Comparison of ENCODE assay signal across 8 cellular contexts in genomic region chr4:185258741-185259140, GRCh38. TPM values are rescaled to one million over a fixed set of nuclear protein-coding genes. Genes with fewer than 3 reads are reported as not detected.
DNase-seq lines count a peak whose midpoint lies in the region; ATAC-seq and TF ChIP-seq lines count a peak whose summit lies in the region.
"Not testable (repeated sequence)": the region's sequence is repeated elsewhere in the genome, so short reads cannot be mapped to it uniquely, and the experiment has no call there.

No MANE protein-coding gene starts in this region.

- intact Hi-C loops in lower lobe of right lung (cut with DNase I), result not testable (repeated sequence)

- not testable (repeated sequence) for H3K36me3 ChIP-seq in lower lobe of right lung

- peak overlapping the region; percentile 31 for H3K27ac Mint-ChIP-seq in activated naive CD4-positive, alpha-beta T cell treated with anti-CD3 and anti-CD28 coated beads, Interleukin-2, amount 50 U/mL, for 24 hours
- H3K27ac Mint-ChIP-seq in stimulated activated naive CD8-positive, alpha-beta T cell treated with anti-CD3 and anti-CD28 coated beads, Interleukin-15, Interleukin-2, amounts not matched to agents 100 ng/mL and 50 ng/mL, for 24 hours, result peak overlapping the region; percentile 7

- not testable (repeated sequence) for H3K36me3 Mint-ChIP-seq in activated naive CD4-positive, alpha-beta T cell treated with anti-CD3 and anti-CD28 coated beads, Interleukin-2, amount 50 U/mL, for 24 hours
- peaks cover 23% of the 10 kb centered on the region for H3K36me3 Mint-ChIP-seq in stimulated activated naive CD8-positive, alpha-beta T cell treated with anti-CD3 and anti-CD28 coated beads, Interleukin-15, Interleukin-2, amounts not matched to agents 100 ng/mL and 50 ng/mL, for 24 hours (ENCODE audit: low read depth)

- peaks cover 34% of the 10 kb centered on the region for H3K4me1 Mint-ChIP-seq in activated naive CD4-positive, alpha-beta T cell treated with anti-CD3 and anti-CD28 coated beads, Interleukin-2, amount 50 U/mL, for 24 hours
- peaks cover 31% of the 10 kb centered on the region for H3K4me1 Mint-ChIP-seq in stimulated activated naive CD8-positive, alpha-beta T cell treated with anti-CD3 and anti-CD28 coated beads, Interleukin-15, Interleukin-2, amounts not matched to agents 100 ng/mL and 50 ng/mL, for 24 hours (ENCODE audit: low read depth)

- not testable (repeated sequence) for H3K9me3 Mint-ChIP-seq in activated naive CD4-positive, alpha-beta T cell treated with anti-CD3 and anti-CD28 coated beads, Interleukin-2, amount 50 U/mL, for 24 hours; stimulated activated naive CD8-positive, alpha-beta T cell treated with anti-CD3 and anti-CD28 coated beads, Interleukin-15, Interleukin-2, amounts not matched to agents 100 ng/mL and 50 ng/mL, for 24 hours

- H3K27me3 ChIP-seq in lower lobe of right lung (ENCODE audit: low read depth), result not testable (repeated sequence)

- H3K27me3 Mint-ChIP-seq in activated naive CD4-positive, alpha-beta T cell treated with anti-CD3 and anti-CD28 coated beads, Interleukin-2, amount 50 U/mL, for 24 hours; stimulated activated naive CD8-positive, alpha-beta T cell treated with anti-CD3 and anti-CD28 coated beads, Interleukin-15, Interleukin-2, amounts not matched to agents 100 ng/mL and 50 ng/mL, for 24 hours: not testable (repeated sequence)

- peaks cover 21% of the 10 kb centered on the region for H3K4me1 ChIP-seq in lower lobe of right lung

- TF ChIP-seq CTCF in lower lobe of right lung (IDR thresholded peaks at IDR 0.05), result not testable (repeated sequence)

- peak; percentile 21 for DNase-seq in DMS 273 treated with DMSO at 0.1 percent for 48 hours (lab: John Stamatoyannopoulos, UW)
- DNase-seq in Kasumi-1 (lab: John Stamatoyannopoulos, UW), result peak; percentile 12 to 23
- peak; percentile 75 for DNase-seq in OCI-M1 (lab: John Stamatoyannopoulos, UW)
- DNase-seq in fibroblast of gingiva (ENCODE audit: low read depth), result peak; percentile 80
- DNase-seq in lower lobe of right lung, result not testable (repeated sequence)

- H3K27ac ChIP-seq in lower lobe of right lung, result not testable (repeated sequence)

- H3K4me3 ChIP-seq in lower lobe of right lung, result not testable (repeated sequence)

- H3K4me3 Mint-ChIP-seq in activated naive CD4-positive, alpha-beta T cell treated with anti-CD3 and anti-CD28 coated beads, Interleukin-2, amount 50 U/mL, for 24 hours; stimulated activated naive CD8-positive, alpha-beta T cell treated with anti-CD3 and anti-CD28 coated beads, Interleukin-15, Interleukin-2, amounts not matched to agents 100 ng/mL and 50 ng/mL, for 24 hours: not testable (repeated sequence)

- peak; percentile 31 for ATAC-seq in GM21786 (IDR thresholded peaks at IDR 0.05; ENCODE audit: unreplicated experiment)
- ATAC-seq in lower lobe of right lung, result peak; percentile 15 to 48

- not testable (repeated sequence) for H3K9me3 ChIP-seq in lower lobe of right lung

RNA-seq across cellular contexts. Expression of gene SNX25, which starts 49.3 kb away (rescaled TPM):
- total RNA-seq in lower lobe of right lung, result 74.7 TPM

RNA-seq across cellular contexts. Expression of gene CFAP97, which starts 54.9 kb away (rescaled TPM):
- total RNA-seq in lower lobe of right lung, result 29.4 TPM
